In the genomic region with DNA sequence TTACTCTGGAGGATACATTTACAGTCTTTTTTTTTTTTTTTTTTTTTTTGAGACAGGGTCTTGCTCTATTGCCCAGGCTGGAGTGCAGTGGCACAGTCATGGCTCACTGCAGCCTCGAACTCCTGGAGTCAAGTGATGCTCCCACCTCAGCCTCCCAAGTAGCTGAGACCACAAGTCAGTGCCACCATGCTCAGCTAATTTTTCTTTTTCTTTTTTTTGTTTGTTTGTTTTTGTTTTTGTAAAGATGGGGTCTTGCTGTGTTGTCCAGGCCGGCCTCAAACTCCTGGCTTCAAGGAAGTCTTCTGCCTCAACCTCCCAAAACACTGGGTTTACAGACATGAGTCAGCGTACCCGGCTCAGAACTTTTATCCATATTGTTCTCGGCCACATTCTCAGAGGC, we compare ENCODE assay signal across 20 cellular contexts.
DNase-seq lines count a peak whose midpoint lies in the region; ATAC-seq and TF ChIP-seq lines count a peak whose summit lies in the region.
"Had no signal": no experiment of that assay in that cellular context is flagged by ENCODE, and none has a peak within 500 bp of the region (broad histone marks: within the 10 kb centered on the region; RNA-seq: fewer than 3 reads in every experiment).

No MANE protein-coding gene starts in this region.

- no peaks in the 10 kb centered on the region for H3K27me3 ChIP-seq in left ventricle myocardium inferior (ENCODE audit: low read depth)
- H3K27me3 ChIP-seq in right atrium auricular region, result no peaks in the 10 kb centered on the region
- H3K27me3 ChIP-seq in neuronal stem cell (ENCODE audit: control insufficient read depth in 3 of 3, insufficient read depth in 3 of 3, low read depth in 1 of 3, low read length in 3 of 3), result no peaks in the 10 kb centered on the region
- H3K27me3 ChIP-seq in sigmoid colon, result no peaks in the 10 kb centered on the region
- H3K27me3 ChIP-seq in GM23248 (replicated peaks; ENCODE audit: insufficient read depth), result no peaks in the 10 kb centered on the region
- no peaks in the 10 kb centered on the region for H3K27me3 ChIP-seq in CD8-positive, alpha-beta T cell (ENCODE audit: insufficient read depth, low read length)
- H3K27me3 ChIP-seq: BLaER1 had no signal

- no peak overlapping the region for H2AFZ ChIP-seq in neuronal stem cell (ENCODE audit: low read length)
- no peak overlapping the region for H2AFZ ChIP-seq in GM23248

- H2BK5ac ChIP-seq in neuronal stem cell (ENCODE audit: low read length), result no peak overlapping the region

- no peaks in the 10 kb centered on the region for H3K9me2 ChIP-seq in GM23248 (ENCODE audit: insufficient read depth)

- CTCF ChIA-PET in HEK293 (lab: Yijun Ruan, JAX), result no interaction called here
- CTCF ChIA-PET in CD8-positive, alpha-beta T cell (lab: Charles Lee), result interaction anchor here (1.0 kb wide), 1 partner anchor 20 kb away, joined by 3 read pairs; no protein-coding TSS in a partner anchor

- peaks cover 5% of the 10 kb centered on the region for H3K79me1 ChIP-seq in neuronal stem cell (ENCODE audit: low read depth, low read length)

- H3K4me3 ChIP-seq in left ventricle myocardium inferior (no peak overlapping the region), right atrium auricular region (no peak overlapping the region), HEK293 (ENCODE audit: low read depth, low read length) (no peak overlapping the region), neuronal stem cell (ENCODE audit: low read length in 2 of 2) (no peak overlapping the region), sigmoid colon (no peak overlapping the region), GM23248 (no peak overlapping the region)
- H3K4me3 ChIP-seq in CD8-positive, alpha-beta T cell (ENCODE audit: low read depth, low read length), result no peak overlapping the region
- H3K4me3 ChIP-seq: BLaER1, HAP-1 had no signal

- peaks cover 81% of the 10 kb centered on the region for H3K4me1 ChIP-seq in left ventricle myocardium inferior
- H3K4me1 ChIP-seq in right atrium auricular region, result peaks cover 0 to 24% of the 10 kb centered on the region in 2 donors
- no peaks in the 10 kb centered on the region for H3K4me1 ChIP-seq in HEK293 (ENCODE audit: control insufficient read depth, insufficient read depth, low read length)
- H3K4me1 ChIP-seq in neuronal stem cell (ENCODE audit: control insufficient read depth in 2 of 2, insufficient read depth in 1 of 2, low read depth in 1 of 2, low read length in 2 of 2), result no peaks in the 10 kb centered on the region
- H3K4me1 ChIP-seq in sigmoid colon, result peaks cover 0 to 54% (median 42%) of the 10 kb centered on the region in 4 donors
- no peaks in the 10 kb centered on the region; the same call in 1 of the 2 replicates for H3K4me1 ChIP-seq in GM23248 (ENCODE audit: insufficient read depth)
- H3K4me1 ChIP-seq in CD8-positive, alpha-beta T cell (ENCODE audit: insufficient read depth, low read length), result no peaks in the 10 kb centered on the region
- H3K4me1 ChIP-seq: HAP-1 had no signal

- no peak for TF ChIP-seq EP300 in sigmoid colon (IDR thresholded peaks at IDR 0.05)

- no peak overlapping the region for H4K91ac ChIP-seq in neuronal stem cell (ENCODE audit: low read depth, low read length, poor library complexity)

- ATAC-seq in CD8-positive, alpha-beta T cell, result no peak

- peaks cover 6% of the 10 kb centered on the region for H3K27me3 Mint-ChIP-seq in CD8-positive, alpha-beta T cell (ENCODE audit: low read depth)

- H3K27ac Mint-ChIP-seq in CD8-positive, alpha-beta T cell, result no peak overlapping the region
- H3K27ac Mint-ChIP-seq: B cell had no signal

- no peak overlapping the region for H3K4me3 Mint-ChIP-seq in CD8-positive, alpha-beta T cell
- H3K4me3 Mint-ChIP-seq: B cell; CD4-positive, CD25-positive, alpha-beta regulatory T cell had no signal

- in situ Hi-C loops in GM23248 (cut with MboI), result no loop called here

- no peaks in the 10 kb centered on the region for H3K9me3 Mint-ChIP-seq in CD8-positive, alpha-beta T cell

- H3K4me2 ChIP-seq in neuronal stem cell (ENCODE audit: insufficient read depth, low read length, poor library complexity, severe bottlenecking) (no peak overlapping the region), GM23248 (ENCODE audit: unreplicated experiment) (no peak overlapping the region)

- no peak overlapping the region for H4K8ac ChIP-seq in neuronal stem cell (ENCODE audit: low read depth, low read length)

- no peak overlapping the region for H2AK5ac ChIP-seq in neuronal stem cell (ENCODE audit: low read depth, low read length)

- no peak overlapping the region for H3K23ac ChIP-seq in neuronal stem cell (ENCODE audit: low read depth, low read length, poor library complexity)

- intact Hi-C loops in left ventricle myocardium inferior (cut with micrococcal nuclease), result no loop called here
- intact Hi-C loops in sigmoid colon (cut with DNase I), result loop anchor here (5.0 kb wide), 1 partner anchor 33 kb away; no protein-coding TSS in a partner anchor
- intact Hi-C loops in CD8-positive, alpha-beta T cell (cut with DNase I, micrococcal nuclease), result loop anchor here in 1 of 2 experiments (10.0 kb wide), 1 partner anchor 95 kb away; no protein-coding TSS in a partner anchor

- H3K18ac ChIP-seq in neuronal stem cell (ENCODE audit: low read length), result no peak overlapping the region

- no peak overlapping the region for H2BK12ac ChIP-seq in neuronal stem cell (ENCODE audit: low read length)

- H3K4me1 Mint-ChIP-seq in CD8-positive, alpha-beta T cell (ENCODE audit: low read depth), result peaks cover 8% of the 10 kb centered on the region
- H3K4me1 Mint-ChIP-seq: B cell; CD4-positive, CD25-positive, alpha-beta regulatory T cell had no signal

- DNase-seq in left ventricle myocardium inferior (no peak), right atrium auricular region (ENCODE audit: low spot score) (no peak), neuronal stem cell (ENCODE audit: low spot score) (no peak), sigmoid colon (no peak), NCI-H345 treated with DMSO at 0.1 percent for 48 hours (lab: John Stamatoyannopoulos, UW; ENCODE audit: unreplicated experiment) (no peak), GM23248 (no peak)
- no peak for DNase-seq in CD8-positive, alpha-beta T cell
- DNase-seq: Calu3; CD4-positive, CD25-positive, alpha-beta regulatory T cell; COR-L47; DMS53; DMS79 treated with DMSO at 0.1 percent for 48 hours; GF-D8; GOT3 had no signal

- peak overlapping the region; percentile 81 for H2BK120ac ChIP-seq in neuronal stem cell (ENCODE audit: low read depth, low read length)

- peak overlapping the region; percentile 72 for H3K27ac ChIP-seq in left ventricle myocardium inferior (replicated peaks)
- H3K27ac ChIP-seq in right atrium auricular region, result peak overlapping the region in 1 of 2 donors; percentile 51
- H3K27ac ChIP-seq in HEK293 (ENCODE audit: extremely low read depth, low read depth, low read length), result no peak overlapping the region
- no peak overlapping the region for H3K27ac ChIP-seq in neuronal stem cell (replicated peaks; ENCODE audit: low read length)
- H3K27ac ChIP-seq in sigmoid colon, result peak overlapping the region in 3 of 4 donors; percentile 56 to 87 (median 60)
- H3K27ac ChIP-seq in GM23248, result no peak overlapping the region
- H3K27ac ChIP-seq in CD8-positive, alpha-beta T cell (ENCODE audit: low read depth, low read length), result no peak overlapping the region
- H3K27ac ChIP-seq: 22Rv1, BLaER1, C4-2B had no signal

- POLR2A ChIA-PET in HEK293 (lab: Yijun Ruan, JAX), result no interaction called here
- POLR2A ChIA-PET in CD8-positive, alpha-beta T cell (lab: Charles Lee), result no interaction called here

- TF ChIP-seq CTCF in left ventricle myocardium inferior (IDR thresholded peaks at IDR 0.05; ENCODE audit: borderline replicate concordance) (no peak), right atrium auricular region (IDR thresholded peaks at IDR 0.05) (no peak), HEK293 (tag by site-specific recombination; IDR thresholded peaks at IDR 0.05) (no peak), sigmoid colon (IDR thresholded peaks at IDR 0.05) (no peak)
- TF ChIP-seq CTCF in CD8-positive, alpha-beta T cell (IDR thresholded peaks at IDR 0.05), result no peak

- no CpG with 5 or more reads among the region's 5 CpGs for WGBS in neuronal stem cell (ENCODE audit: extremely low coverage in 2 of 2, insufficient read length in 2 of 2, insufficient replicate concordance in 1 of 2), 2 donors
- 96% methylated on average over 5 of the region's 5 CpGs for WGBS in sigmoid colon, 2 donors
- 88 to 94% methylated on average over 5 of the region's 5 CpGs for WGBS in GM23248 (ENCODE audit: low coverage in 1 of 2, low lambda C conversion rate in 2 of 2, missing lambda C conversion rate in 2 of 2), 2 experiments

- no peaks in the 10 kb centered on the region for H3F3A ChIP-seq in GM23248 (ENCODE audit: insufficient read depth)

- no peaks in the 10 kb centered on the region for H3K36me3 ChIP-seq in left ventricle myocardium inferior
- H3K36me3 ChIP-seq in right atrium auricular region, result no peaks in the 10 kb centered on the region
- no peaks in the 10 kb centered on the region for H3K36me3 ChIP-seq in HEK293 (ENCODE audit: control insufficient read depth in 2 of 2, insufficient read depth in 1 of 2, low read length in 2 of 2)
- H3K36me3 ChIP-seq in neuronal stem cell (replicated peaks in 1 of 2; ENCODE audit: control insufficient read depth in 2 of 2, insufficient read depth in 2 of 2, low read length in 2 of 2), result no peaks in the 10 kb centered on the region
- no peaks in the 10 kb centered on the region for H3K36me3 ChIP-seq in sigmoid colon
- H3K36me3 ChIP-seq in GM23248 (ENCODE audit: low read depth), result no peaks in the 10 kb centered on the region
- no peaks in the 10 kb centered on the region for H3K36me3 ChIP-seq in CD8-positive, alpha-beta T cell (ENCODE audit: insufficient read depth, low read length)
- H3K36me3 ChIP-seq: HAP-1 had no signal

- no peaks in the 10 kb centered on the region for H3K79me2 ChIP-seq in GM23248 (ENCODE audit: insufficient read depth)

- H4K20me1 ChIP-seq in GM23248 (ENCODE audit: insufficient read depth), result no peaks in the 10 kb centered on the region

- H3K9ac ChIP-seq in neuronal stem cell (ENCODE audit: low read depth, low read length, poor library complexity) (no peak overlapping the region), GM23248 (no peak overlapping the region)
- H3K9ac ChIP-seq: BLaER1 had no signal

- no peak overlapping the region for H2BK15ac ChIP-seq in neuronal stem cell (ENCODE audit: low read length)

- no peak for TF ChIP-seq POLR2A in sigmoid colon (IDR thresholded peaks at IDR 0.05)

- no peaks in the 10 kb centered on the region for H3K36me3 Mint-ChIP-seq in CD8-positive, alpha-beta T cell
- H3K36me3 Mint-ChIP-seq: CD4-positive, CD25-positive, alpha-beta regulatory T cell had no signal

- H3K9me3 ChIP-seq in left ventricle myocardium inferior (replicated peaks) (no peaks in the 10 kb centered on the region), right atrium auricular region (no peaks in the 10 kb centered on the region), HEK293 (ENCODE audit: control insufficient read depth, insufficient read depth, low read depth, low read length) (no peaks in the 10 kb centered on the region), neuronal stem cell (replicated peaks in 1 of 2; ENCODE audit: control insufficient read depth in 2 of 2, insufficient read depth in 1 of 2, low read depth in 1 of 2, low read length in 2 of 2) (no peaks in the 10 kb centered on the region), sigmoid colon (no peaks in the 10 kb centered on the region), GM23248 (ENCODE audit: low read depth) (no peaks in the 10 kb centered on the region)
- H3K9me3 ChIP-seq in CD8-positive, alpha-beta T cell (ENCODE audit: low read length), result no peaks in the 10 kb centered on the region
- H3K9me3 ChIP-seq: BLaER1, HAP-1 had no signal

- no peak overlapping the region for H3K14ac ChIP-seq in neuronal stem cell (ENCODE audit: low read length)

- peak overlapping the region; percentile 53 for H3K4ac ChIP-seq in neuronal stem cell (ENCODE audit: low read length)

Comparison
In these comparisons a context has a peak if more than half of its experiments do, and no peak if none do; other contexts are left out.
1. H3K27ac ChIP-seq: peak in left ventricle myocardium inferior (single experiment) and sigmoid colon (3 of 4); none in HEK293 (single experiment), neuronal stem cell (single experiment), GM23248 (single experiment) and CD8-positive, alpha-beta T cell (single experiment).